ENCODE assay signal across 18 cellular contexts in the genomic region with DNA sequence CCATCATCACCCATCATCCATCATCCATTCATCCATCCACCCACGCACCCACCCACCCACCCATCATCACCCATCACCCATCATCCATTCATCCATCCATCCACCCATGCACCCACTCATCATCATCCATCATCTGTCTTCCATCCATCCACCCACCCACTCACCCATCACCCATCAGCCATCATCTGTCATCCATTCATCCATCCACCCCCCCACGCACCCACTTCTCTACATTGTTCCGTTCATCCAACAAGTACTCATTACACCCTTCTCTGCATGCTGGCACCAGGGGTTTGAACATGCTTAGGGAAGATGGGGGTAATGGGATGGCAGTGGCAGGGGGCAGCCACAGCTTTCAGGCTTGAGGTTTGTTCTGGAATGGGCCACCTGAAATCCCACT.
"Had no signal": no experiment of that assay in that cellular context is flagged by ENCODE, and none has a peak within 500 bp of the region (broad histone marks: within the 10 kb centered on the region; RNA-seq: fewer than 3 reads in every experiment).

No MANE protein-coding gene starts in this region.

- H3K36me3 ChIP-seq: thyroid gland, vagina had no signal

- ATAC-seq: effector memory CD8-positive, alpha-beta T cell; foreskin keratinocyte; left lobe of liver; naive thymus-derived CD4-positive, alpha-beta T cell; psoas muscle; sciatic nerve had no signal

- H3K4me3 ChIP-seq: hepatocyte, psoas muscle, skin epidermis, thyroid gland, vagina had no signal

- H3K27ac ChIP-seq: foreskin keratinocyte, hepatocyte, parathyroid adenoma, psoas muscle, skin epidermis, thyroid gland, vagina had no signal

- DNase-seq: effector memory CD8-positive, alpha-beta T cell; foreskin keratinocyte; kidney glomerular epithelial cell; mammary epithelial cell; naive thymus-derived CD4-positive, alpha-beta T cell; nephron progenitor cell; psoas muscle; retina; stimulated activated CD4-positive, alpha-beta T cell treated with anti-CD3 and anti-CD28 coated beads, Interleukin-2, amount 100 ng/mL, for 24 hours; stimulated activated CD4-positive, alpha-beta T cell treated with anti-CD3 and anti-CD28 coated beads, Interleukin-4, amount 100 ng/mL, for 4 hours; stimulated activated naive CD4-positive, alpha-beta T cell treated with Interleukin-2 at 50 U/mL for 16 hours; thyroid gland had no signal

- H3K27me3 ChIP-seq: foreskin keratinocyte, hepatocyte, thyroid gland, vagina had no signal

- H3K9me3 ChIP-seq: psoas muscle, thyroid gland, vagina had no signal

- H3K4me1 ChIP-seq: parathyroid adenoma, thyroid gland had no signal
